1 cellular context compared by ENCODE assay signal in the genomic region with DNA sequence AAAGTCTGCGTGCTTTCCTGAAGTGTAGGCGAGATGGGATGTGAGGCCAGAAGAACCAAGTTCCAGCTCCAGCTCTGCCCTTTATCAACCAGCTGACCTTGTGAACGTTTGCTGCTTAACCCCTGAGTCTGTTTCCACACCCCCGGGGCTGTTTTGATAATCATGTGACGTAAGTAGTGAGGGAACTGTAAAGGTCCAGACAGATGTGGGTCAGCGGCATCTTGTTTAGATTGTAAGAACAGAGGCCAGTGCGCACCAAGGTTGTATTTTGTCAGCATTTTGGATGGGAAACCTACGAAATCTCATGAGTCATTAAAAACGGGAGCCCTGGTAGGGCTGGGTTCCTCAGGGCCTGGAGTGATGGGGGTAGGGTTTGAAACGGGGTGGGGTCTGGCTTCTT.
TF ChIP-seq lines count a peak whose summit lies in the region.

No MANE protein-coding gene starts in this region.

TF ChIP-seq in K562, 482 proteins besides CTCF, POLR2A, EP300 and RAD21 (continues in another document):
- TF ChIP-seq ZNF311 (CRISPR knock-in tag; IDR thresholded peaks at IDR 0.05) (no peak), HOXB6 (CRISPR knock-in tag; IDR thresholded peaks at IDR 0.05; ENCODE audit: borderline replicate concordance) (no peak), ZNF766 (CRISPR knock-in tag; conservative IDR thresholded peaks at IDR 0.05) (0 out of 2 replicates have a peak, but pooled peaks have one; percentile 27), ZNF583 (CRISPR knock-in tag; IDR thresholded peaks at IDR 0.05) (no peak), SMAD4 (CRISPR knock-in tag; conservative IDR thresholded peaks at IDR 0.05) (0 out of 2 replicates have a peak, but pooled peaks have one; percentile 27), YY1 (IDR thresholded peaks at IDR 0.05; ENCODE audit: borderline replicate concordance in 1 of 3, control insufficient read depth in 1 of 3, extremely low read depth in 1 of 3, insufficient read depth in 3 of 3, insufficient read length in 1 of 3, insufficient replicate concordance in 2 of 3, low read depth in 1 of 3, low read length in 2 of 3) (no peak), MYC (IDR thresholded peaks at IDR 0.05; ENCODE audit: low read depth, low read length) (no peak), MYC (CRISPR knock-in tag; IDR thresholded peaks at IDR 0.05; ENCODE audit: borderline replicate concordance, low read depth) (no peak), PHF20 (IDR thresholded peaks at IDR 0.05; ENCODE audit: partially characterized antibody) (no peak), TOE1 (IDR thresholded peaks at IDR 0.05; ENCODE audit: borderline replicate concordance) (peak; percentile 87), TOE1 (CRISPR knock-in tag; IDR thresholded peaks at IDR 0.05; ENCODE audit: borderline replicate concordance, low read depth) (no peak), ZNF143 (CRISPR knock-in tag; IDR thresholded peaks at IDR 0.05) (no peak), ESRRA (IDR thresholded peaks at IDR 0.05; ENCODE audit: borderline replicate concordance, low read depth) (peak; percentile 91), NCOA4 (IDR thresholded peaks at IDR 0.05; ENCODE audit: partially characterized antibody) (no peak), ZBTB1 (CRISPR knock-in tag; IDR thresholded peaks at IDR 0.05; ENCODE audit: borderline replicate concordance, low read depth) (no peak), C11orf30 (IDR thresholded peaks at IDR 0.05; ENCODE audit: low read depth) (peak; percentile 87), SRSF3 (IDR thresholded peaks at IDR 0.05; ENCODE audit: insufficient read depth, low read length) (no peak), ZFP36 (IDR thresholded peaks at IDR 0.05; ENCODE audit: low read depth, low read length, partially characterized antibody) (no peak), MAFK (IDR thresholded peaks at IDR 0.05; ENCODE audit: low read length) (peak; percentile 52; the same call in 1 of the 2 replicates), TAL1 (IDR thresholded peaks at IDR 0.05) (peak; percentile 18; the same call in 1 of the 2 replicates), ZNF324 (CRISPR knock-in tag; IDR thresholded peaks at IDR 0.05) (no peak), SRSF7 (optimal IDR thresholded peaks at IDR 0.05; ENCODE audit: low read depth, low read length) (no peak), SNIP1 (IDR thresholded peaks at IDR 0.05; ENCODE audit: low read depth) (no peak), CXXC5 (CRISPR knock-in tag; IDR thresholded peaks at IDR 0.05) (peak; percentile 56), JUND (IDR thresholded peaks at IDR 0.05; ENCODE audit: borderline replicate concordance, low read depth, low read length) (no peak), JUND (tag; IDR thresholded peaks at IDR 0.05; ENCODE audit: borderline replicate concordance, low read depth, low read length) (peak; percentile 59; the same call in 1 of the 3 replicates), PTBP1 (IDR thresholded peaks at IDR 0.05; ENCODE audit: low read depth, low read length) (no peak), TBL1XR1 (IDR thresholded peaks at IDR 0.05; ENCODE audit: low read length in 2 of 2) (peak in 1 of 2 experiments; percentile 24; a peak in 1 of 4 replicates), NR2C1 (IDR thresholded peaks at IDR 0.05) (0 out of 2 replicates have a peak, but pooled peaks have one; percentile 31), NR2C1 (tag; IDR thresholded peaks at IDR 0.05) (no peak), RBFOX2 (IDR thresholded peaks at IDR 0.05; ENCODE audit: low read depth, low read length) (no peak), GTF2E2 (tag; IDR thresholded peaks at IDR 0.05) (no peak), NR2C2 (CRISPR knock-in tag; IDR thresholded peaks at IDR 0.05) (no peak), NR2C2 (tag; IDR thresholded peaks at IDR 0.05) (peak; percentile 76), SIX5 (IDR thresholded peaks at IDR 0.05; ENCODE audit: borderline replicate concordance in 1 of 2, insufficient read depth in 1 of 2, low read depth in 1 of 2, low read length in 2 of 2) (no peak), NCOR1 (IDR thresholded peaks at IDR 0.05) (peak; percentile 34; the same call in 1 of the 2 replicates), PYGO2 (tag; IDR thresholded peaks at IDR 0.05) (0 out of 2 replicates have a peak, but pooled peaks have one; percentile 18), RAD51 (IDR thresholded peaks at IDR 0.05; ENCODE audit: borderline replicate concordance, low read depth) (peak; percentile 41; the same call in 1 of the 2 replicates), RFX7 (CRISPR knock-in tag; IDR thresholded peaks at IDR 0.05) (no peak), CREB1 (IDR thresholded peaks at IDR 0.05) (0 out of 2 replicates have a peak, but pooled peaks have one; percentile 46), CREB1 (CRISPR knock-in tag; IDR thresholded peaks at IDR 0.05) (no peak), MAFF (IDR thresholded peaks at IDR 0.05; ENCODE audit: low read length) (peak; percentile 35; the same call in 1 of the 2 replicates), SMARCE1 (IDR thresholded peaks at IDR 0.05) (peak; percentile 36; the same call in 1 of the 2 replicates), PPARD (CRISPR knock-in tag; IDR thresholded peaks at IDR 0.05) (no peak), ARID1B (IDR thresholded peaks at IDR 0.05) (peak; percentile 58)
- TF ChIP-seq, protein P1, sequence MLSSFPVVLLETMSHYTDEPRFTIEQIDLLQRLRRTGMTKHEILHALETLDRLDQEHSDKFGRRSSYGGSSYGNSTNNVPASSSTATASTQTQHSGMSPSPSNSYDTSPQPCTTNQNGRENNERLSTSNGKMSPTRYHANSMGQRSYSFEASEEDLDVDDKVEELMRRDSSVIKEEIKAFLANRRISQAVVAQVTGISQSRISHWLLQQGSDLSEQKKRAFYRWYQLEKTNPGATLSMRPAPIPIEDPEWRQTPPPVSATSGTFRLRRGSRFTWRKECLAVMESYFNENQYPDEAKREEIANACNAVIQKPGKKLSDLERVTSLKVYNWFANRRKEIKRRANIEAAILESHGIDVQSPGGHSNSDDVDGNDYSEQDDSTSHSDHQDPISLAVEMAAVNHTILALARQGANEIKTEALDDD (IDR thresholded peaks at IDR 0.05) = peak; percentile 52; the same call in 1 of the 2 replicates
- TF ChIP-seq, protein P2, sequence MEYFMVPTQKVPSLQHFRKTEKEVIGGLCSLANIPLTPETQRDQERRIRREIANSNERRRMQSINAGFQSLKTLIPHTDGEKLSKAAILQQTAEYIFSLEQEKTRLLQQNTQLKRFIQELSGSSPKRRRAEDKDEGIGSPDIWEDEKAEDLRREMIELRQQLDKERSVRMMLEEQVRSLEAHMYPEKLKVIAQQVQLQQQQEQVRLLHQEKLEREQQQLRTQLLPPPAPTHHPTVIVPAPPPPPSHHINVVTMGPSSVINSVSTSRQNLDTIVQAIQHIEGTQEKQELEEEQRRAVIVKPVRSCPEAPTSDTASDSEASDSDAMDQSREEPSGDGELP (CRISPR knock-in tag; IDR thresholded peaks at IDR 0.05; ENCODE audit: borderline replicate concordance) = peak; percentile 39; the same call in 1 of the 2 replicates
- TF ChIP-seq, protein P3, sequence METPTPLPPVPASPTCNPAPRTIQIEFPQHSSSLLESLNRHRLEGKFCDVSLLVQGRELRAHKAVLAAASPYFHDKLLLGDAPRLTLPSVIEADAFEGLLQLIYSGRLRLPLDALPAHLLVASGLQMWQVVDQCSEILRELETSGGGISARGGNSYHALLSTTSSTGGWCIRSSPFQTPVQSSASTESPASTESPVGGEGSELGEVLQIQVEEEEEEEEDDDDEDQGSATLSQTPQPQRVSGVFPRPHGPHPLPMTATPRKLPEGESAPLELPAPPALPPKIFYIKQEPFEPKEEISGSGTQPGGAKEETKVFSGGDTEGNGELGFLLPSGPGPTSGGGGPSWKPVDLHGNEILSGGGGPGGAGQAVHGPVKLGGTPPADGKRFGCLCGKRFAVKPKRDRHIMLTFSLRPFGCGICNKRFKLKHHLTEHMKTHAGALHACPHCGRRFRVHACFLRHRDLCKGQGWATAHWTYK (CRISPR knock-in tag; IDR thresholded peaks at IDR 0.05) = no peak
- TF ChIP-seq, protein P4, sequence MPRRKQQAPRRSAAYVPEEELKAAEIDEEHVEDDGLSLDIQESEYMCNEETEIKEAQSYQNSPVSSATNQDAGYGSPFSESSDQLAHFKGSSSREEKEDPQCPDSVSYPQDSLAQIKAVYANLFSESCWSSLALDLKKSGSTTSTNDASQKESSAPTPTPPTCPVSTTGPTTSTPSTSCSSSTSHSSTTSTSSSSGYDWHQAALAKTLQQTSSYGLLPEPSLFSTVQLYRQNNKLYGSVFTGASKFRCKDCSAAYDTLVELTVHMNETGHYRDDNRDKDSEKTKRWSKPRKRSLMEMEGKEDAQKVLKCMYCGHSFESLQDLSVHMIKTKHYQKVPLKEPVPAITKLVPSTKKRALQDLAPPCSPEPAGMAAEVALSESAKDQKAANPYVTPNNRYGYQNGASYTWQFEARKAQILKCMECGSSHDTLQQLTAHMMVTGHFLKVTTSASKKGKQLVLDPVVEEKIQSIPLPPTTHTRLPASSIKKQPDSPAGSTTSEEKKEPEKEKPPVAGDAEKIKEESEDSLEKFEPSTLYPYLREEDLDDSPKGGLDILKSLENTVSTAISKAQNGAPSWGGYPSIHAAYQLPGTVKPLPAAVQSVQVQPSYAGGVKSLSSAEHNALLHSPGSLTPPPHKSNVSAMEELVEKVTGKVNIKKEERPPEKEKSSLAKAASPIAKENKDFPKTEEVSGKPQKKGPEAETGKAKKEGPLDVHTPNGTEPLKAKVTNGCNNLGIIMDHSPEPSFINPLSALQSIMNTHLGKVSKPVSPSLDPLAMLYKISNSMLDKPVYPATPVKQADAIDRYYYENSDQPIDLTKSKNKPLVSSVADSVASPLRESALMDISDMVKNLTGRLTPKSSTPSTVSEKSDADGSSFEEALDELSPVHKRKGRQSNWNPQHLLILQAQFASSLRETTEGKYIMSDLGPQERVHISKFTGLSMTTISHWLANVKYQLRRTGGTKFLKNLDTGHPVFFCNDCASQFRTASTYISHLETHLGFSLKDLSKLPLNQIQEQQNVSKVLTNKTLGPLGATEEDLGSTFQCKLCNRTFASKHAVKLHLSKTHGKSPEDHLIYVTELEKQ (CRISPR knock-in tag; IDR thresholded peaks at IDR 0.05) = no peak
- TF ChIP-seq, protein P5, sequence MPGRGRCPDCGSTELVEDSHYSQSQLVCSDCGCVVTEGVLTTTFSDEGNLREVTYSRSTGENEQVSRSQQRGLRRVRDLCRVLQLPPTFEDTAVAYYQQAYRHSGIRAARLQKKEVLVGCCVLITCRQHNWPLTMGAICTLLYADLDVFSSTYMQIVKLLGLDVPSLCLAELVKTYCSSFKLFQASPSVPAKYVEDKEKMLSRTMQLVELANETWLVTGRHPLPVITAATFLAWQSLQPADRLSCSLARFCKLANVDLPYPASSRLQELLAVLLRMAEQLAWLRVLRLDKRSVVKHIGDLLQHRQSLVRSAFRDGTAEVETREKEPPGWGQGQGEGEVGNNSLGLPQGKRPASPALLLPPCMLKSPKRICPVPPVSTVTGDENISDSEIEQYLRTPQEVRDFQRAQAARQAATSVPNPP (IDR thresholded peaks at IDR 0.05; ENCODE audit: borderline replicate concordance, insufficient read depth, insufficient read length) = no peak
- TF ChIP-seq, protein P6, sequence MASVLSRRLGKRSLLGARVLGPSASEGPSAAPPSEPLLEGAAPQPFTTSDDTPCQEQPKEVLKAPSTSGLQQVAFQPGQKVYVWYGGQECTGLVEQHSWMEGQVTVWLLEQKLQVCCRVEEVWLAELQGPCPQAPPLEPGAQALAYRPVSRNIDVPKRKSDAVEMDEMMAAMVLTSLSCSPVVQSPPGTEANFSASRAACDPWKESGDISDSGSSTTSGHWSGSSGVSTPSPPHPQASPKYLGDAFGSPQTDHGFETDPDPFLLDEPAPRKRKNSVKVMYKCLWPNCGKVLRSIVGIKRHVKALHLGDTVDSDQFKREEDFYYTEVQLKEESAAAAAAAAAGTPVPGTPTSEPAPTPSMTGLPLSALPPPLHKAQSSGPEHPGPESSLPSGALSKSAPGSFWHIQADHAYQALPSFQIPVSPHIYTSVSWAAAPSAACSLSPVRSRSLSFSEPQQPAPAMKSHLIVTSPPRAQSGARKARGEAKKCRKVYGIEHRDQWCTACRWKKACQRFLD (CRISPR knock-in tag; IDR thresholded peaks at IDR 0.05) = 0 out of 2 replicates have a peak, but pooled peaks have one; percentile 39
- TF ChIP-seq, protein P7, sequence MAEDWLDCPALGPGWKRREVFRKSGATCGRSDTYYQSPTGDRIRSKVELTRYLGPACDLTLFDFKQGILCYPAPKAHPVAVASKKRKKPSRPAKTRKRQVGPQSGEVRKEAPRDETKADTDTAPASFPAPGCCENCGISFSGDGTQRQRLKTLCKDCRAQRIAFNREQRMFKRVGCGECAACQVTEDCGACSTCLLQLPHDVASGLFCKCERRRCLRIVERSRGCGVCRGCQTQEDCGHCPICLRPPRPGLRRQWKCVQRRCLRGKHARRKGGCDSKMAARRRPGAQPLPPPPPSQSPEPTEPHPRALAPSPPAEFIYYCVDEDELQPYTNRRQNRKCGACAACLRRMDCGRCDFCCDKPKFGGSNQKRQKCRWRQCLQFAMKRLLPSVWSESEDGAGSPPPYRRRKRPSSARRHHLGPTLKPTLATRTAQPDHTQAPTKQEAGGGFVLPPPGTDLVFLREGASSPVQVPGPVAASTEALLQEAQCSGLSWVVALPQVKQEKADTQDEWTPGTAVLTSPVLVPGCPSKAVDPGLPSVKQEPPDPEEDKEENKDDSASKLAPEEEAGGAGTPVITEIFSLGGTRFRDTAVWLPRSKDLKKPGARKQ (CRISPR knock-in tag; IDR thresholded peaks at IDR 0.05) = 0 out of 2 replicates have a peak, but pooled peaks have one; percentile 11
- TF ChIP-seq, protein P8, sequence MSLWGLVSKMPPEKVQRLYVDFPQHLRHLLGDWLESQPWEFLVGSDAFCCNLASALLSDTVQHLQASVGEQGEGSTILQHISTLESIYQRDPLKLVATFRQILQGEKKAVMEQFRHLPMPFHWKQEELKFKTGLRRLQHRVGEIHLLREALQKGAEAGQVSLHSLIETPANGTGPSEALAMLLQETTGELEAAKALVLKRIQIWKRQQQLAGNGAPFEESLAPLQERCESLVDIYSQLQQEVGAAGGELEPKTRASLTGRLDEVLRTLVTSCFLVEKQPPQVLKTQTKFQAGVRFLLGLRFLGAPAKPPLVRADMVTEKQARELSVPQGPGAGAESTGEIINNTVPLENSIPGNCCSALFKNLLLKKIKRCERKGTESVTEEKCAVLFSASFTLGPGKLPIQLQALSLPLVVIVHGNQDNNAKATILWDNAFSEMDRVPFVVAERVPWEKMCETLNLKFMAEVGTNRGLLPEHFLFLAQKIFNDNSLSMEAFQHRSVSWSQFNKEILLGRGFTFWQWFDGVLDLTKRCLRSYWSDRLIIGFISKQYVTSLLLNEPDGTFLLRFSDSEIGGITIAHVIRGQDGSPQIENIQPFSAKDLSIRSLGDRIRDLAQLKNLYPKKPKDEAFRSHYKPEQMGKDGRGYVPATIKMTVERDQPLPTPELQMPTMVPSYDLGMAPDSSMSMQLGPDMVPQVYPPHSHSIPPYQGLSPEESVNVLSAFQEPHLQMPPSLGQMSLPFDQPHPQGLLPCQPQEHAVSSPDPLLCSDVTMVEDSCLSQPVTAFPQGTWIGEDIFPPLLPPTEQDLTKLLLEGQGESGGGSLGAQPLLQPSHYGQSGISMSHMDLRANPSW (CRISPR knock-in tag; IDR thresholded peaks at IDR 0.05) = no peak
